ENCODE assay signal across 13 cellular contexts in genomic region chr16:15773964-15774363, GRCh38.
"Had no signal": no experiment of that assay in that cellular context is flagged by ENCODE, and none has a peak within 500 bp of the region (broad histone marks: within the 10 kb centered on the region; RNA-seq: fewer than 3 reads in every experiment).

No MANE protein-coding gene starts in this region.

- H3K27ac ChIP-seq: colonic mucosa, hepatocyte, neutrophil, parathyroid adenoma had no signal

- H3K36me3 ChIP-seq: colonic mucosa, neutrophil had no signal

- DNase-seq: activated CD4-positive, alpha-beta T cell treated with anti-CD3 and anti-CD28 coated beads for 1 hour; activated CD4-positive, alpha-beta T cell treated with anti-CD3 and anti-CD28 coated beads, Interleukin-2, amount 50 U/mL, for 4 hours; activated naive CD8-positive, alpha-beta T cell treated with anti-CD3 and anti-CD28 coated beads for 36 hours; colonic mucosa; erythroblast; foreskin fibroblast; SIG-M5; stimulated activated CD4-positive, alpha-beta T cell treated with anti-CD3 and anti-CD28 coated beads, Interleukin-2, amount 100 ng/mL, for 24 hours; stimulated activated naive CD4-positive, alpha-beta T cell treated with Interleukin-2 at 50 U/mL for 16 hours had no signal

- H3K27me3 ChIP-seq: colonic mucosa, neutrophil had no signal

- H3K4me3 ChIP-seq: colonic mucosa, hepatocyte had no signal

- ATAC-seq: natural killer cell treated with Interleukin-12 subunit alpha and Interleukin-12 subunit beta and Interleukin-15 and Interleukin-18, amount 100 ng/mL, for 72 hours had no signal

- H3K4me1 ChIP-seq: colonic mucosa, parathyroid adenoma had no signal

- H3K9me3 ChIP-seq: colonic mucosa, neutrophil had no signal
